1 cellular context compared by ENCODE assay signal in genomic region chr6:52984247-52984646, GRCh38.
TF ChIP-seq lines count a peak whose summit lies in the region.

No MANE protein-coding gene starts in this region.

TF ChIP-seq in HepG2, 621 proteins besides CTCF, POLR2A, EP300 and RAD21 (continued from another document):
- TF ChIP-seq AHDC1 (CRISPR knock-in tag; IDR thresholded peaks at IDR 0.05; ENCODE audit: borderline replicate concordance) (no peak), ZBTB8A (CRISPR knock-in tag; IDR thresholded peaks at IDR 0.05; ENCODE audit: borderline replicate concordance, low read depth) (no peak), AKNA (CRISPR knock-in tag; IDR thresholded peaks at IDR 0.05; ENCODE audit: borderline replicate concordance) (no peak)
